In the genomic region with DNA sequence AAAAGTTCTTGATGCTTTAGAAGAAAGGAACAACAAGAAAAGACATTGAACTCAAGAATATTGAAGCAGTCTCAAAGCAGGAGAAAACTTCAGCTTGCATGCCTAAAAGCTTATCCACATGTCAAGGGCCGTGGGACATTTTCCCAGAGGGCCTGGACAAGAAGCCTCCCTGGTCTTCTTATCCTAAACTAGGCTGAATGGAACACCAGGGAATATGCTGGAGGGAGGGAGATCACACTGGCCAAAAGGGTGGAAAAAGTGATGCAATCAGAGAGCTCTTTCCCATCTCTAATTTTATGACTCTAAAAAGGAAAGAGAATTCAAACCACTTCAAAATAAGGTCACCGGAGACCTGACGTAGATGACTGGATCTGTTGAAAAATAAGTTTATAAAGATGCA, we compare ENCODE assay signal across 15 cellular contexts.
DNase-seq lines count a peak whose midpoint lies in the region; ATAC-seq and TF ChIP-seq lines count a peak whose summit lies in the region.
"Had no signal": no experiment of that assay in that cellular context is flagged by ENCODE, and none has a peak within 500 bp of the region (broad histone marks: within the 10 kb centered on the region; RNA-seq: fewer than 3 reads in every experiment).

No MANE protein-coding gene starts in this region.

- ATAC-seq in HG03135 (IDR thresholded peaks at IDR 0.05; ENCODE audit: unreplicated experiment) (no peak), GM21723 (IDR thresholded peaks at IDR 0.05; ENCODE audit: unreplicated experiment) (no peak)
- ATAC-seq: GM12878, lower lobe of right lung had no signal

- no peaks in the 10 kb centered on the region for H3K9me3 ChIP-seq in ascending aorta
- no peaks in the 10 kb centered on the region for H3K9me3 ChIP-seq in muscle layer of duodenum (ENCODE audit: control insufficient read depth in 1 of 2, low read length in 2 of 2)
- H3K9me3 ChIP-seq in tibial artery, result no peaks in the 10 kb centered on the region
- H3K9me3 ChIP-seq: Caco-2, colonic mucosa, lower lobe of right lung had no signal

- H3K27me3 ChIP-seq in ascending aorta (no peaks in the 10 kb centered on the region), muscle layer of duodenum (ENCODE audit: low read depth, low read length) (no peaks in the 10 kb centered on the region), tibial artery (no peaks in the 10 kb centered on the region)
- H3K27me3 ChIP-seq: colonic mucosa had no signal

- H3K4me3 ChIP-seq in ascending aorta (peak overlapping the region in 1 of 2 donors; percentile 26), muscle layer of duodenum (ENCODE audit: low read depth in 1 of 2, low read length in 2 of 2) (no peak overlapping the region), tibial artery (peak overlapping the region in 1 of 2 donors; percentile 6)
- H3K4me3 ChIP-seq: colonic mucosa, GM12878, lower lobe of right lung had no signal

- H3K36me3 ChIP-seq in ascending aorta (no peaks in the 10 kb centered on the region), muscle layer of duodenum (ENCODE audit: control insufficient read depth in 1 of 2, insufficient read depth in 2 of 2, low read length in 2 of 2) (no peaks in the 10 kb centered on the region), tibial artery (no peaks in the 10 kb centered on the region)
- H3K36me3 ChIP-seq: colonic mucosa, lower lobe of right lung had no signal

- DNase-seq in ascending aorta (ENCODE audit: low spot score in 2 of 2) (peak in 1 of 2 donors; percentile 73), cardiac septum (ENCODE audit: low spot score) (peak; percentile 77), tibial artery (peak; percentile 41 to 74), activated gamma-delta T cell treated with Interleukin-2 at 50 U/mL for 16 hours (no peak)
- DNase-seq in stimulated activated CD4-positive, alpha-beta T cell treated with anti-CD3 and anti-CD28 coated beads, Interleukin-4, amount 100 ng/mL, for 1 hour, result no peak
- DNase-seq: amniotic stem cell, Caco-2, colonic mucosa, IMR-90, lower lobe of right lung, NCI-H2107 had no signal

- H3K4me1 ChIP-seq in ascending aorta, result peaks cover 6 to 40% of the 10 kb centered on the region in 2 donors
- H3K4me1 ChIP-seq in muscle layer of duodenum (ENCODE audit: control insufficient read depth in 1 of 2, insufficient read depth in 2 of 2, low read length in 2 of 2), result peaks cover 4 to 26% of the 10 kb centered on the region in 2 donors
- peaks cover 0 to 68% (median 29%) of the 10 kb centered on the region in 4 donors for H3K4me1 ChIP-seq in tibial artery
- H3K4me1 ChIP-seq: Caco-2, colonic mucosa, lower lobe of right lung had no signal

- TF ChIP-seq CTCF in ascending aorta (IDR thresholded peaks at IDR 0.05) (no peak), tibial artery (IDR thresholded peaks at IDR 0.05) (no peak)

- peak overlapping the region; percentile 80 for H3K27ac ChIP-seq in ascending aorta
- peak overlapping the region; percentile 56 for H3K27ac ChIP-seq in muscle layer of duodenum (ENCODE audit: low read length)
- peak overlapping the region; percentile 65 to 75 for H3K27ac ChIP-seq in tibial artery
- H3K27ac ChIP-seq: colonic mucosa, lower lobe of right lung had no signal

- intact Hi-C loops in ascending aorta (cut with DNase I), result loop anchor here (2.0 kb wide), 1 partner anchor 106 kb away; no protein-coding TSS in a partner anchor
- intact Hi-C loops in cardiac septum (cut with DNase I), result no loop called here
- intact Hi-C loops in tibial artery (cut with DNase I; ENCODE audit: low total_unique reads), result no loop called here

Comparison
In these comparisons a context has a peak if more than half of its experiments do, and no peak if none do; other contexts are left out.
1. DNase-seq: peak in cardiac septum (single experiment) and tibial artery (2 of 2); none in stimulated activated CD4-positive, alpha-beta T cell treated with anti-CD3 and anti-CD28 coated beads, Interleukin-4, amount 100 ng/mL, for 1 hour (single experiment) and activated gamma-delta T cell treated with Interleukin-2 at 50 U/mL for 16 hours (single experiment).
2. Peak in every context shown above with its lines, with median percentiles within 50 percentile points of each other: H3K27ac ChIP-seq.